ENCODE assay signal across 1 cellular context in genomic region chr19:41204338-41204737, GRCh38.
TF ChIP-seq lines count a peak whose summit lies in the region.

No MANE protein-coding gene starts in this region.

TF ChIP-seq in GM12878, 131 proteins besides CTCF, POLR2A, EP300 and RAD21:
- TF ChIP-seq SMC3 (IDR thresholded peaks at IDR 0.05; ENCODE audit: borderline replicate concordance, low read length) (peak; percentile 85), YY1 (IDR thresholded peaks at IDR 0.05; ENCODE audit: low read depth, low read length) (peak; percentile 69; the same call in 1 of the 2 replicates), NR2F1 (conservative IDR thresholded peaks at IDR 0.05) (peak; percentile 40; the same call in 1 of the 2 replicates), NBN (IDR thresholded peaks at IDR 0.05) (0 out of 2 replicates have a peak, but pooled peaks have one; percentile 19), POU2F2 (IDR thresholded peaks at IDR 0.05; ENCODE audit: borderline replicate concordance, low read depth, low read length) (peak; percentile 66; the same call in 1 of the 3 replicates), SMARCA5 (IDR thresholded peaks at IDR 0.05) (0 out of 2 replicates have a peak, but pooled peaks have one; percentile 26)
